Comparison of ENCODE assay signal across 8 cellular contexts in the genomic region with DNA sequence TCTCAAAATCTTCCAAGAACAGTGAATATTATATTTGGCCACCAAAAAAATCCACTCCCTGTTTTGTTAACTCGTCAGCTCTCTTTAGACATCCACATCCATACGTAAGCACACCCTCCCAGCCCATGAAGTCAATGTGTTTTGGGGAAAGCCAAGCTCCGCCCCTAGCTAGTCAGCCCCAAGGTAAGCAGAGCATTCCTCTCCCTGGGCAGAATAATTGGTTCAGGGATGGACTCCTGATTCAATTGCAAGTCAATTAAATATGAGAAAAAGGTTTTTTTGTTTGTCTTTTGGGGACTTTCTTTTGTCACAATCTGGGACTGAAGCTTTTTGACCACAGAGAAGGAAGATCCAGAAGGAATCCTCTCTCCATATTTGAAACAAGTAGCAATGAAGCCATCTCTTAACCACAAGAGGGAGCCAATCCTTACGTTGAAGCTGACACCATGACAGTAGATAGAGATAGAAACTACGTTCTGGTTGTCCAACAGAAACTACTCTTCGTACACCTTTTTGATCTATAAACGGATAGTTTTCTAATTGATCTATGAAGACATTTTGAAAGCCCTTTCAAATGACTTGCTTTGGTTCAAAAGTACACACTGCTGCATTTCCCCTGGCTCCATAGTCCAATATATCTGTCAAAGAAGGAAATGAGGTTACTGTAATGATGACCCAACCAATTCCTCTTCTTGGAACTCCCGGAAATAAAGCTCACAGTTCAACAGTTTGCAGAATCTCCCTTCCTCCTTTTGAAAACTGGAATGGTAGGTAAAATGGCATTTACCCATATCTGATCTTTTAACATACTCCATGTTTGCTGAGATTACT.
DNase-seq lines count a peak whose midpoint lies in the region; TF ChIP-seq lines count a peak whose summit lies in the region.

No MANE protein-coding gene starts in this region.

- H3K27ac ChIP-seq in GM23248 (no peak overlapping the region), stomach (peak overlapping the region in 1 of 5 donors; percentile 44)

- no peaks in the 10 kb centered on the region for H3K79me2 ChIP-seq in GM23248 (ENCODE audit: insufficient read depth)

- POLR2A ChIA-PET in BJ (lab: Charles Lee): no interaction called here

- no peaks in the 10 kb centered on the region for H4K20me1 ChIP-seq in GM23248 (ENCODE audit: insufficient read depth)

- in situ Hi-C loops in GM23248 (cut with MboI) (loop anchor here (25.0 kb wide), 2 partner anchors 314 to 1089 kb away; no protein-coding TSS in a partner anchor), astrocyte of the cerebellum (cut with HindIII; ENCODE audit: low sequenced_read_pairs) (loop anchor here (5.0 kb wide), 1 partner anchor 34 kb away; no protein-coding TSS in a partner anchor)

- no peaks in the 10 kb centered on the region for H3K9me3 ChIP-seq in GM23248 (ENCODE audit: low read depth)
- H3K9me3 ChIP-seq in stomach: no peaks in the 10 kb centered on the region

- CTCF ChIA-PET in BJ (lab: Yijun Ruan, JAX): interaction anchor here (0.6 to 3.9 kb wide), 27 partner anchors 8 to 1087 kb away, joined by 3 to 17 read pairs (median 4); no protein-coding TSS in a partner anchor

- H3K4me2 ChIP-seq in GM23248 (ENCODE audit: unreplicated experiment): peak overlapping the region; percentile 46

- TF ChIP-seq EP300 in stomach (IDR thresholded peaks at IDR 0.05): no peak

- H3F3A ChIP-seq in GM23248 (ENCODE audit: insufficient read depth): no peaks in the 10 kb centered on the region

- peak overlapping the region; percentile 66 for H2AFZ ChIP-seq in GM23248

- TF ChIP-seq POLR2A in stomach (IDR thresholded peaks at IDR 0.05): no peak

- DNase-seq in BJ (ENCODE audit: low read depth) (peak; percentile 12), GM23248 (peak; percentile 79), NCI-H1417 (lab: John Stamatoyannopoulos, UW) (peak; percentile 17 to 81 (median 37)), astrocyte of the cerebellum (ENCODE audit: low read depth) (no peak), iPS-NIHi7 (ENCODE audit: extremely low spot score) (peak; percentile 72), stomach (no peak), GOT3 (lab: John Stamatoyannopoulos, UW) (no peak), activated gamma-delta T cell treated with Interleukin-2 at 50 U/mL for 16 hours (no peak)

- no peaks in the 10 kb centered on the region for H3K4me1 ChIP-seq in GM23248 (ENCODE audit: insufficient read depth)
- peaks cover 0 to 9% (median 6%) of the 10 kb centered on the region in 4 donors for H3K4me1 ChIP-seq in stomach

- H3K27me3 ChIP-seq in BJ (ENCODE audit: control insufficient read depth, insufficient read depth, low read length) (no peaks in the 10 kb centered on the region), GM23248 (replicated peaks; ENCODE audit: insufficient read depth) (no peaks in the 10 kb centered on the region), stomach (no peaks in the 10 kb centered on the region)

- intact Hi-C loops in stomach (cut with DNase I; ENCODE audit: low total_unique reads): no loop called here

- H3K9me2 ChIP-seq in GM23248 (ENCODE audit: insufficient read depth): no peaks in the 10 kb centered on the region

- H3K4me3 ChIP-seq in BJ (ENCODE audit: low read depth, low read length): no peak overlapping the region
- peak overlapping the region; percentile 44 for H3K4me3 ChIP-seq in GM23248
- H3K4me3 ChIP-seq in astrocyte of the cerebellum (ENCODE audit: low read depth, low read length): no peak overlapping the region
- H3K4me3 ChIP-seq in stomach: no peak overlapping the region

- no peak overlapping the region for H3K9ac ChIP-seq in GM23248

- no peaks in the 10 kb centered on the region for H3K36me3 ChIP-seq in BJ (ENCODE audit: control insufficient read depth, insufficient read depth, low read length)
- H3K36me3 ChIP-seq in GM23248 (ENCODE audit: low read depth): no peaks in the 10 kb centered on the region
- no peaks in the 10 kb centered on the region for H3K36me3 ChIP-seq in stomach

- WGBS in GM23248 (ENCODE audit: low coverage in 1 of 2, low lambda C conversion rate in 2 of 2, missing lambda C conversion rate in 2 of 2), 2 experiments: 37 to 40% methylated on average over 8 of the region's 8 CpGs
- WGBS in stomach, 5 donors: 30 to 42% (median 36%) methylated on average over 8 of the region's 8 CpGs

- TF ChIP-seq CTCF in BJ (IDR thresholded peaks at IDR 0.05; ENCODE audit: insufficient read depth, low read depth, low read length) (peak; percentile 74), astrocyte of the cerebellum (IDR thresholded peaks at IDR 0.05; ENCODE audit: low read depth, low read length, missing control alignments) (peak; percentile 61), stomach (IDR thresholded peaks at IDR 0.05) (peak in 5 of 7 experiments; percentile 39 to 59 (median 56))

Comparison
In these comparisons a context has a peak if more than half of its experiments do, and no peak if none do; other contexts are left out.
1. DNase-seq: peak in BJ (single experiment), GM23248 (single experiment), NCI-H1417 (3 of 3) and iPS-NIHi7 (single experiment); none in astrocyte of the cerebellum (single experiment), stomach (single experiment), GOT3 (single experiment) and activated gamma-delta T cell treated with Interleukin-2 at 50 U/mL for 16 hours (single experiment).
2. Peak in every context shown above with its lines, with median percentiles within 50 percentile points of each other: CTCF ChIP-seq.